Comparison of ENCODE assay signal across 15 cellular contexts in genomic region chr14:89228921-89229639, GRCh38.
A peak's percentile ranks its signal among the peaks of the same experiment; 100 is the strongest.
DNase-seq lines count a peak whose midpoint lies in the region; ATAC-seq and TF ChIP-seq lines count a peak whose summit lies in the region.
"Had no signal": no experiment of that assay in that cellular context is flagged by ENCODE, and none has a peak within 500 bp of the region (broad histone marks: within the 10 kb centered on the region; RNA-seq: fewer than 3 reads in every experiment).

No MANE protein-coding gene starts in this region.

- CTCF ChIA-PET in HEK293 (lab: Yijun Ruan, JAX), result interaction anchor here (1.2 kb wide), 1 partner anchor 10 kb away, joined by 3 read pairs; no protein-coding TSS in a partner anchor

- no peak for TF ChIP-seq CTCF in HEK293 (tag by site-specific recombination; IDR thresholded peaks at IDR 0.05)
- no peak for TF ChIP-seq CTCF in ascending aorta (IDR thresholded peaks at IDR 0.05)
- no peak for TF ChIP-seq CTCF in psoas muscle (IDR thresholded peaks at IDR 0.05)
- TF ChIP-seq CTCF in GM13976 (IDR thresholded peaks at IDR 0.05; ENCODE audit: borderline replicate concordance, control extremely low read depth, extremely low read depth, insufficient read depth, missing control alignments), result no peak

- ATAC-seq in right cardiac atrium, result peak; percentile 85 to 88
- peak; percentile 78 to 91 (median 84) for ATAC-seq in psoas muscle
- ATAC-seq in activated CD4-positive, CD25-positive, alpha-beta regulatory T cell treated with anti-CD3 and anti-CD28 coated beads, Interleukin-2, amount 50 U/mL, for 24 hours, result no peak
- no peak for ATAC-seq in HG02970 (IDR thresholded peaks at IDR 0.05; ENCODE audit: low FRiP score, unreplicated experiment)
- no peak for ATAC-seq in GM18867 (IDR thresholded peaks at IDR 0.05; ENCODE audit: unreplicated experiment)

- H3K9me3 ChIP-seq in HEK293 (ENCODE audit: control insufficient read depth, insufficient read depth, low read depth, low read length), result no peaks in the 10 kb centered on the region
- H3K9me3 ChIP-seq in ascending aorta, result no peaks in the 10 kb centered on the region
- no peaks in the 10 kb centered on the region for H3K9me3 ChIP-seq in right cardiac atrium (ENCODE audit: control insufficient read depth, low read length)
- H3K9me3 ChIP-seq in psoas muscle, result no peaks in the 10 kb centered on the region

- POLR2A ChIA-PET in HEK293 (lab: Yijun Ruan, JAX), result no interaction called here

- H3K36me3 ChIP-seq in HEK293 (ENCODE audit: control insufficient read depth in 2 of 2, insufficient read depth in 1 of 2, low read length in 2 of 2) (no peaks in the 10 kb centered on the region), ascending aorta (no peaks in the 10 kb centered on the region), psoas muscle (ENCODE audit: insufficient read depth in 1 of 2, low read depth in 1 of 2) (no peaks in the 10 kb centered on the region)

- 0 out of 2 replicates have a peak, but pooled peaks cover 3% of the 10 kb centered on the region for H3K4me1 ChIP-seq in HEK293 (ENCODE audit: control insufficient read depth, insufficient read depth, low read length)
- peaks cover 0 to 34% of the 10 kb centered on the region in 2 donors for H3K4me1 ChIP-seq in ascending aorta
- peaks cover 10% of the 10 kb centered on the region for H3K4me1 ChIP-seq in right cardiac atrium (ENCODE audit: control insufficient read depth, insufficient read depth, low read length)
- H3K4me1 ChIP-seq in psoas muscle, result peaks cover 46% of the 10 kb centered on the region

- H3K27ac ChIP-seq in HEK293 (ENCODE audit: extremely low read depth, low read depth, low read length), result no peak overlapping the region
- peak overlapping the region; percentile 78 to 82 for H3K27ac ChIP-seq in ascending aorta
- peak overlapping the region; percentile 92 for H3K27ac ChIP-seq in right cardiac atrium (ENCODE audit: low read length)
- peak overlapping the region; percentile 78 for H3K27ac ChIP-seq in psoas muscle

- DNase-seq in ascending aorta (ENCODE audit: low spot score in 2 of 2), result peak in 1 of 2 donors; percentile 73
- DNase-seq in right cardiac atrium, result peak; percentile 52 to 73 (median 59)
- peak in 1 of 2 donors; percentile 65 for DNase-seq in psoas muscle
- DNase-seq in GM13976 (ENCODE audit: low spot score), result no peak
- DNase-seq: activated CD4-positive, alpha-beta memory T cell treated with anti-CD3 and anti-CD28 coated beads, Interleukin-2, amount 10 ng/mL, durations not matched to agents 7 days and 5 days; DND-41; foreskin melanocyte; mammary epithelial cell; NCI-H1930; NK-92 treated with Interleukin-12 subunit alpha and Interleukin-12 subunit beta, amount 100 ng/mL, for 24 hours; RPMI8226 had no signal

- H3K4me3 ChIP-seq in HEK293 (ENCODE audit: low read depth, low read length) (no peak overlapping the region), ascending aorta (no peak overlapping the region), right cardiac atrium (ENCODE audit: low read length) (no peak overlapping the region), psoas muscle (no peak overlapping the region)

- intact Hi-C loops in ascending aorta (cut with DNase I) (loop anchor here (5.0 kb wide), 2 partner anchors 42 to 188 kb away; partner anchors contain the start of gene FOXN3), right cardiac atrium (cut with DNase I) (no loop called here), psoas muscle (cut with DNase I) (no loop called here)

- H3K27me3 ChIP-seq in ascending aorta (no peaks in the 10 kb centered on the region), right cardiac atrium (ENCODE audit: control insufficient read depth, insufficient read depth) (no peaks in the 10 kb centered on the region), psoas muscle (ENCODE audit: insufficient read depth in 3 of 3, low read length in 2 of 3) (no peaks in the 10 kb centered on the region)

- 43% methylated on average over 10 of the region's 10 CpGs for WGBS in right cardiac atrium
- 21 to 41% (median 31%) methylated on average over 10 of the region's 10 CpGs for WGBS in psoas muscle, 3 donors

- in situ Hi-C loops in GM13976 (cut with MboI; ENCODE audit: low sequenced_read_pairs, unreplicated experiment), result no loop called here

TF ChIP-seq in HEK293, 187 proteins besides CTCF, POLR2A, EP300 and RAD21:
- no peak for TF ChIP-seq MEIS1 (CRISPR knock-in tag; IDR thresholded peaks at IDR 0.05; ENCODE audit: borderline replicate concordance)
- TF ChIP-seq REST (tag by site-specific recombination; IDR thresholded peaks at IDR 0.05), result 0 out of 2 replicates have a peak, but pooled peaks have one; percentile 28
- no peak for TF ChIP-seq ZNF501 (tag by site-specific recombination; IDR thresholded peaks at IDR 0.05)
- TF ChIP-seq ZBTB21 (tag by site-specific recombination; IDR thresholded peaks at IDR 0.05), result no peak
- no peak for TF ChIP-seq SCRT1 (tag by site-specific recombination; IDR thresholded peaks at IDR 0.05; ENCODE audit: borderline replicate concordance)
- no peak for TF ChIP-seq OSR2 (tag by site-specific recombination; IDR thresholded peaks at IDR 0.05)
- no peak for TF ChIP-seq ZSCAN16 (tag by site-specific recombination; IDR thresholded peaks at IDR 0.05)
- no peak for TF ChIP-seq BCL6B (tag by site-specific recombination; IDR thresholded peaks at IDR 0.05)
- no peak for TF ChIP-seq ZNF362 (tag by site-specific recombination; IDR thresholded peaks at IDR 0.05)
TF ChIP-seq in HEK293: peak in this region for 1.

Comparison
In these comparisons a context has a peak if more than half of its experiments do, and no peak if none do; other contexts are left out.
1. ATAC-seq: peak in right cardiac atrium (2 of 2) and psoas muscle (4 of 4); none in activated CD4-positive, CD25-positive, alpha-beta regulatory T cell treated with anti-CD3 and anti-CD28 coated beads, Interleukin-2, amount 50 U/mL, for 24 hours (0 of 2), HG02970 (single experiment) and GM18867 (single experiment).